Comparison of ENCODE assay signal across 8 cellular contexts in the genomic region with DNA sequence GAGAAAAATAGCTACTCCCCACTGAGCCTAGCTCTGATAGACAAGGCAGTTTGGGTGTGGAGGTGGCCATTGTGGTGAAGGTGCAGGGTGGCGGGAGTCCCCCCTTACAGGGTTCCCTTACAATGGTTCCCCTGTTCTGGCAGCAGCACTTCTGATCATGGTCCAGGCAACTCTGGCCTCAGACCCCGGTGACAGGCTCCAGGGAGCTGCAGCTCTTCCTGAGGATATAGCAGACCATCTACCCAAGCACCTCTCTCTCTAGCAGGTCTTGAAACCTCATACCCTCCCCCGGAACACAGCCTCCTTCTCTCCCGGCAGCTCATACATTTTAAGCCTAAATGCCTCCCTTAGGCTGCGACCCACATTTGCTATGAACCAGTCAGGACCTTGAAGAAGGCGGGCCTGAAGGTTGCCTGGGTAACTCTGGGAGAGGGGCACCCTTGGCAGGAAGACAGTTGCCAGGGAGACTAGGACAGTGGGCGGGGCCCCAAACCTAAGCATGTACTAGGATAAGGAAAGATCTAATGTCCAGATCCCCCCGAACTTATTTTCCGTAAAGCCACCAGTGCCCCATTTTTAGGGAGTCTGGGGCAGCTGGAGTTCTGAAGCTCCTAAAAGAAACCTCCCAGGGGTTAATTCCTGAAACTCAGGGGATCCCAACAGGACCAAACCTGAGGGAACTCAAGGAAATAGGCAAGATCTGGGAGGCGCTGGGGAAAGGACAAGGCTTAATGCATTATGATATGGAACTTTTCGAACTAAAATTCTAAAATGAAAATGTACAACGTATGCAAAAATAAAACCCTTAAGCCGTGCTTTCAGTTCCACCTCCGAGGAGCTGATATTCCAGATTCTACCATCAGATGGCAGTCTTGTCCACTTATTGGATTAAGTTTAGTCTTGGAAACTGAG. TPM values are rescaled to one million over a fixed set of nuclear protein-coding genes. Genes with fewer than 3 reads are reported as not detected.
A peak's percentile ranks its signal among the peaks of the same experiment; 100 is the strongest.
DNase-seq lines count a peak whose midpoint lies in the region; ATAC-seq and TF ChIP-seq lines count a peak whose summit lies in the region.

No MANE protein-coding gene starts in this region.

- ATAC-seq in GM18873 (IDR thresholded peaks at IDR 0.05; ENCODE audit: low FRiP score, unreplicated experiment): peak; percentile 85
- peak; percentile 75 for ATAC-seq in HG03135 (IDR thresholded peaks at IDR 0.05; ENCODE audit: unreplicated experiment)

- no peaks in the 10 kb centered on the region for H3K36me3 ChIP-seq in kidney epithelial cell (ENCODE audit: control insufficient read depth, insufficient read depth, low read length)

- TF ChIP-seq CTCF in WI38 (IDR thresholded peaks at IDR 0.05; ENCODE audit: low read depth, low read length) (peak; percentile 41; the same call in 1 of the 2 replicates), kidney epithelial cell (IDR thresholded peaks at IDR 0.05; ENCODE audit: insufficient read depth, low read length, poor library complexity, severe bottlenecking) (peak; percentile 64)

- no peaks in the 10 kb centered on the region for H3K27me3 ChIP-seq in kidney epithelial cell (ENCODE audit: control insufficient read depth, insufficient read depth, low read length)

- peak; percentile 78 for DNase-seq in AG08396 (ENCODE audit: low spot score)
- peak; percentile 77 for DNase-seq in NCI-H2196 treated with DMSO at 0.1 percent for 48 hours (lab: John Stamatoyannopoulos, UW; ENCODE audit: unreplicated experiment)
- peak; percentile 85 for DNase-seq in cerebellum (ENCODE audit: low spot score)
- DNase-seq in kidney epithelial cell (ENCODE audit: low read depth): no peak
- peak; percentile 89 for DNase-seq in stimulated activated CD4-positive, alpha-beta T cell treated with anti-CD3 and anti-CD28 coated beads, Interleukin-15, amount 100 ng/mL, for 24 hours

- peak overlapping the region; percentile 74 for H3K4me3 ChIP-seq in WI38 (ENCODE audit: low read depth, low read length)
- H3K4me3 ChIP-seq in kidney epithelial cell (ENCODE audit: low read depth, low read length): peak overlapping the region; percentile 65

RNA-seq across cellular contexts. Expression of a gene that starts 4.6 kb away (rescaled TPM):
- total RNA-seq in cerebellum: 11.8 TPM
- total RNA-seq in kidney epithelial cell: 5.4 and 10.7 TPM in 2 replicates

RNA-seq across cellular contexts. Expression of a gene that starts 9.6 kb away (rescaled TPM):
- 135 TPM for total RNA-seq in cerebellum
- 1,013 and 1,149 TPM in 2 replicates for total RNA-seq in kidney epithelial cell

RNA-seq across cellular contexts. Expression of a gene that starts 18.2 kb away (rescaled TPM):
- total RNA-seq in cerebellum (8.6 TPM), kidney epithelial cell (3.6 and 4.7 TPM in 2 replicates)

RNA-seq across cellular contexts. Expression of a gene that starts 22.5 kb away (rescaled TPM):
- total RNA-seq in cerebellum (16.0 TPM), kidney epithelial cell (109 and 131 TPM in 2 replicates)

RNA-seq across cellular contexts. Expression of a gene that starts 30.7 kb away (rescaled TPM):
- total RNA-seq in cerebellum (32.1 TPM), kidney epithelial cell (2.0 and 6.4 TPM in 2 replicates)
